Comparison of ENCODE assay signal across 11 cellular contexts in genomic region chr14:89625988-89626806, GRCh38.
DNase-seq lines count a peak whose midpoint lies in the region; ATAC-seq and TF ChIP-seq lines count a peak whose summit lies in the region.
"Had no signal": no experiment of that assay in that cellular context is flagged by ENCODE, and none has a peak within 500 bp of the region (broad histone marks: within the 10 kb centered on the region; RNA-seq: fewer than 3 reads in every experiment).

No MANE protein-coding gene starts in this region.

- no peak overlapping the region for H3K4me3 ChIP-seq in GM23338
- H3K4me3 ChIP-seq: cardiac muscle cell, tibial nerve had no signal

- no peak overlapping the region for H3K4me3 Mint-ChIP-seq in GM23338
- no peak overlapping the region for H3K4me3 Mint-ChIP-seq in T-helper 1 cell treated with Interleukin-12 subunit alpha and Interleukin-12 subunit beta and Interleukin-4 antibody, amounts not matched to agents 30 μg/mL and 1 μg/mL, for 36 hours
- peak overlapping the region; percentile 52 for H3K4me3 Mint-ChIP-seq in natural killer cell

- TF ChIP-seq CTCF in GM23338 (conservative IDR thresholded peaks at IDR 0.05; ENCODE audit: low read depth in 2 of 2) (no peak), natural killer cell (IDR thresholded peaks at IDR 0.05) (no peak), GM10266 (IDR thresholded peaks at IDR 0.05; ENCODE audit: control insufficient read depth, insufficient read depth, low read depth, missing control alignments) (no peak)

- no peaks in the 10 kb centered on the region for H3K36me3 ChIP-seq in GM23338 (ENCODE audit: insufficient read depth)
- H3K36me3 ChIP-seq: cardiac muscle cell, tibial nerve had no signal

- H3K4me1 Mint-ChIP-seq in GM23338 (peaks cover 52% of the 10 kb centered on the region), natural killer cell (peaks cover 57 to 62% of the 10 kb centered on the region in 2 donors)
- peaks cover 53% of the 10 kb centered on the region for H3K4me1 Mint-ChIP-seq in T-helper 1 cell treated with Interleukin-12 subunit alpha and Interleukin-12 subunit beta and Interleukin-4 antibody, amounts not matched to agents 30 μg/mL and 1 μg/mL, for 36 hours (ENCODE audit: low read depth)

- intact Hi-C loops in natural killer cell (cut with micrococcal nuclease), result loop anchor here (1.0 to 5.0 kb wide), 5 partner anchors 9 to 259 kb away; no protein-coding TSS in a partner anchor
- intact Hi-C loops in posterior cingulate gyrus (cut with DNase I), result loop anchor here (10.0 kb wide), 2 partner anchors 441 to 591 kb away; no protein-coding TSS in a partner anchor

- H3K27ac ChIP-seq in GM23338 (ENCODE audit: low read depth), result no peak overlapping the region
- H3K27ac ChIP-seq: cardiac muscle cell, tibial nerve had no signal

- no peaks in the 10 kb centered on the region for H3F3A ChIP-seq in GM23338 (replicated peaks; ENCODE audit: low read depth)

- no peak overlapping the region for H3K4me2 ChIP-seq in GM23338

- H3K27ac Mint-ChIP-seq in GM23338 (no peak overlapping the region), natural killer cell (peak overlapping the region; percentile 90 to 95)
- H3K27ac Mint-ChIP-seq in T-helper 1 cell treated with Interleukin-12 subunit alpha and Interleukin-12 subunit beta and Interleukin-4 antibody, amounts not matched to agents 30 μg/mL and 1 μg/mL, for 36 hours, result peak overlapping the region; percentile 87

- DNase-seq in activated CD4-positive, CD25-positive, alpha-beta regulatory T cell (lab: John Stamatoyannopoulos, UW), result no peak
- no peak for DNase-seq in GM23338 (ENCODE audit: low spot score)
- DNase-seq in natural killer cell, result peak; percentile 38
- DNase-seq in GM10266 (ENCODE audit: extremely low spot score), result no peak
- no peak for DNase-seq in posterior cingulate gyrus
- DNase-seq: NCI-H2081 treated with DMSO at 0.1 percent for 48 hours had no signal

- no peaks in the 10 kb centered on the region for H3K27me3 ChIP-seq in GM23338 (ENCODE audit: insufficient read depth)
- H3K27me3 ChIP-seq: cardiac muscle cell, tibial nerve had no signal

- ATAC-seq in activated CD4-positive, CD25-positive, alpha-beta regulatory T cell treated with anti-CD3 and anti-CD28 coated beads, Interleukin-2, amount 50 U/mL, for 24 hours, result peak; percentile 79
- ATAC-seq in GM23338 (no peak), natural killer cell (peak; percentile 77 to 89 (median 89)), HG03039 (IDR thresholded peaks at IDR 0.05; ENCODE audit: unreplicated experiment) (no peak)

- peaks cover 16% of the 10 kb centered on the region for H3K27me3 Mint-ChIP-seq in GM23338 (ENCODE audit: insufficient read depth, low read depth, poor library complexity)
- no peaks in the 10 kb centered on the region for H3K27me3 Mint-ChIP-seq in T-helper 1 cell treated with Interleukin-12 subunit alpha and Interleukin-12 subunit beta and Interleukin-4 antibody, amounts not matched to agents 30 μg/mL and 1 μg/mL, for 36 hours (ENCODE audit: low read depth)
- H3K27me3 Mint-ChIP-seq in natural killer cell (ENCODE audit: low read depth in 2 of 2), result no peaks in the 10 kb centered on the region

- H3K9me3 Mint-ChIP-seq in GM23338, result no peaks in the 10 kb centered on the region; the same call in 2 of the 3 replicates
- peaks cover 22% of the 10 kb centered on the region for H3K9me3 Mint-ChIP-seq in T-helper 1 cell treated with Interleukin-12 subunit alpha and Interleukin-12 subunit beta and Interleukin-4 antibody, amounts not matched to agents 30 μg/mL and 1 μg/mL, for 36 hours
- peaks cover 2 to 5% of the 10 kb centered on the region in 2 donors for H3K9me3 Mint-ChIP-seq in natural killer cell

- peaks cover 21% of the 10 kb centered on the region for H3K4me1 ChIP-seq in GM23338 (ENCODE audit: insufficient read depth)

- H4K20me1 ChIP-seq in GM23338 (replicated peaks; ENCODE audit: insufficient read depth), result no peaks in the 10 kb centered on the region

- 0 out of 2 replicates have a peak overlapping the region, but pooled peaks have one; percentile 69 for H2AFZ ChIP-seq in GM23338

- peaks cover 11% of the 10 kb centered on the region; the same call in 1 of the 2 replicates for H3K9me2 ChIP-seq in GM23338 (ENCODE audit: insufficient read depth)

- H3K36me3 Mint-ChIP-seq in GM23338 (ENCODE audit: low read depth) (0 out of 3 replicates have a peak, but pooled peaks cover 3% of the 10 kb centered on the region), natural killer cell (no peaks in the 10 kb centered on the region)
- H3K36me3 Mint-ChIP-seq in T-helper 1 cell treated with Interleukin-12 subunit alpha and Interleukin-12 subunit beta and Interleukin-4 antibody, amounts not matched to agents 30 μg/mL and 1 μg/mL, for 36 hours (ENCODE audit: low read depth), result peaks cover 23% of the 10 kb centered on the region

- no peaks in the 10 kb centered on the region for H3K79me2 ChIP-seq in GM23338 (replicated peaks; ENCODE audit: insufficient read depth)

TF ChIP-seq in GM23338, 12 proteins besides CTCF, POLR2A, EP300 and RAD21 (continues in another document):
- TF ChIP-seq NANOG (IDR thresholded peaks at IDR 0.05; ENCODE audit: borderline replicate concordance) (no peak), JUNB (IDR thresholded peaks at IDR 0.05; ENCODE audit: unreplicated experiment) (no peak), ZNF462 (CRISPR knock-in tag; IDR thresholded peaks at IDR 0.05) (no peak), POLR2AphosphoS5 (IDR thresholded peaks at IDR 0.05; ENCODE audit: low read depth) (no peak), EZH2 (IDR thresholded peaks at IDR 0.05; ENCODE audit: low read depth, unreplicated experiment) (no peak), EZH2phosphoT487 (IDR thresholded peaks at IDR 0.05; ENCODE audit: unreplicated experiment) (no peak), ETS1 (IDR thresholded peaks at IDR 0.05) (no peak)

Comparison
In these comparisons a context has a peak if more than half of its experiments do, and no peak if none do; other contexts are left out.
1. ATAC-seq: peak in activated CD4-positive, CD25-positive, alpha-beta regulatory T cell treated with anti-CD3 and anti-CD28 coated beads, Interleukin-2, amount 50 U/mL, for 24 hours (2 of 2) and natural killer cell (3 of 3); none in GM23338 (single experiment) and HG03039 (single experiment).